ENCODE assay signal across 17 cellular contexts in genomic region chr14:22985894-22986507, GRCh38. TPM values are rescaled to one million over a fixed set of nuclear protein-coding genes. Genes with fewer than 3 reads are reported as not detected.
DNase-seq lines count a peak whose midpoint lies in the region; ATAC-seq, FAIRE-seq and TF ChIP-seq lines count a peak whose summit lies in the region.
"Had no signal": no experiment of that assay in that cellular context is flagged by ENCODE, and none has a peak within 500 bp of the region (broad histone marks: within the 10 kb centered on the region; RNA-seq: fewer than 3 reads in every experiment).

No MANE protein-coding gene starts in this region.

- H3K27ac Mint-ChIP-seq in neural crest cell (ENCODE audit: unreplicated experiment) (no peak overlapping the region), endodermal cell (no peak overlapping the region)
- H3K27ac Mint-ChIP-seq: CD4-positive, alpha-beta T cell had no signal

- H3K27me3 Mint-ChIP-seq in neural crest cell (ENCODE audit: low read depth) (no peaks in the 10 kb centered on the region), endodermal cell (ENCODE audit: insufficient read depth) (peaks cover 3% of the 10 kb centered on the region)
- H3K27me3 Mint-ChIP-seq: CD4-positive, alpha-beta T cell had no signal

- no peak for FAIRE-seq in HepG2 (lab: Jason Lieb, UNC)
- FAIRE-seq: A549 had no signal

- intact Hi-C loops in HepG2 (cut with micrococcal nuclease; ENCODE audit: unreplicated experiment) = loop anchor here (1.0 to 10.0 kb wide), 5 partner anchors 8 to 319 kb away; partner anchors contain the start of genes BCL2L2 and PPP1R3E
- intact Hi-C loops in right lobe of liver (cut with DNase I) = loop anchor here (5.0 kb wide), 1 partner anchor 71 kb away; the partner anchor contains the start of gene CDH24 (in 2 of the 2)

- H3K36me3 Mint-ChIP-seq in neural crest cell (ENCODE audit: low read depth) = no peaks in the 10 kb centered on the region
- peaks cover 3% of the 10 kb centered on the region for H3K36me3 Mint-ChIP-seq in endodermal cell (ENCODE audit: low read depth)

- H3K4me1 ChIP-seq in HepG2 (ENCODE audit: insufficient read depth, low read length) = peaks cover 37% of the 10 kb centered on the region
- peaks cover 0 to 24% (median 5%) of the 10 kb centered on the region in 4 donors for H3K4me1 ChIP-seq in right lobe of liver
- peaks cover 0 to 41% (median 15%) of the 10 kb centered on the region in 4 donors for H3K4me1 ChIP-seq in liver (ENCODE audit: control insufficient read depth in 4 of 4, insufficient read depth in 4 of 4, low read length in 3 of 4)
- no peaks in the 10 kb centered on the region for H3K4me1 ChIP-seq in foreskin keratinocyte
- H3K4me1 ChIP-seq in gastroesophageal sphincter = peaks cover 0 to 24% (median 7%) of the 10 kb centered on the region in 3 donors
- peaks cover 7% of the 10 kb centered on the region for H3K4me1 ChIP-seq in endodermal cell (ENCODE audit: control insufficient read depth, insufficient read depth, low read length)

- no peaks in the 10 kb centered on the region for H3K4me1 Mint-ChIP-seq in neural crest cell
- peaks cover 18% of the 10 kb centered on the region for H3K4me1 Mint-ChIP-seq in endodermal cell

- in situ Hi-C loops in HepG2 (cut with HindIII; ENCODE audit: extremely low pct_ligation_motif_present, low pct_unique_long_range_greater_than_20kb) = loop anchor here (5.0 kb wide), 1 partner anchor 66 kb away; no protein-coding TSS in a partner anchor

- DNase-seq in HepG2 (ENCODE audit: low spot score) = no peak
- no peak for DNase-seq in right lobe of liver
- no peak for DNase-seq in neural crest cell (ENCODE audit: low read depth, low spot score)
- DNase-seq in foreskin keratinocyte = no peak
- no peak for DNase-seq in endodermal cell

- TF ChIP-seq POLR2A in HepG2 (IDR thresholded peaks at IDR 0.05; ENCODE audit: insufficient read depth in 1 of 2, low read depth in 2 of 2, low read length in 2 of 2) (no peak), right lobe of liver (IDR thresholded peaks at IDR 0.05) (no peak), gastroesophageal sphincter (IDR thresholded peaks at IDR 0.05) (no peak)

- H3K4me2 ChIP-seq in HepG2 (ENCODE audit: low read depth, low read length) = no peak overlapping the region
- H3K4me2 ChIP-seq: A549 had no signal

- CTCF ChIA-PET in HepG2 (lab: Yijun Ruan, JAX; ENCODE audit: low intra/inter-chr PET ratio, low total read pairs) = interaction anchor here (1.1 to 6.6 kb wide), 17 partner anchors 9 to 429 kb away, joined by 3 to 298 read pairs (median 6); partner anchors contain the start of genes CDH24 and PRMT5

- H3K27ac ChIP-seq in HepG2 (ENCODE audit: extremely low read length, insufficient read depth, low read length) (no peak overlapping the region), right lobe of liver (no peak overlapping the region), liver (ENCODE audit: low read depth in 1 of 2, low read length in 2 of 2) (no peak overlapping the region), foreskin keratinocyte (no peak overlapping the region), gastroesophageal sphincter (no peak overlapping the region), endodermal cell (ENCODE audit: low read depth, low read length) (no peak overlapping the region)
- H3K27ac ChIP-seq: 22Rv1, A549, C4-2B had no signal

- no peak for TF ChIP-seq EP300 in HepG2 (IDR thresholded peaks at IDR 0.05; ENCODE audit: low read depth in 2 of 2, low read length in 2 of 2)
- no peak for TF ChIP-seq EP300 in HepG2 (CRISPR knock-in tag; IDR thresholded peaks at IDR 0.05; ENCODE audit: borderline replicate concordance)
- TF ChIP-seq EP300 in gastroesophageal sphincter (IDR thresholded peaks at IDR 0.05) = no peak

- ATAC-seq in HepG2 = no peak; the same call in 2 of the 3 replicates
- no peak for ATAC-seq in right lobe of liver
- ATAC-seq in foreskin keratinocyte = no peak
- no peak for ATAC-seq in gastroesophageal sphincter

- 55% methylated on average over 2 of the region's 2 CpGs for whole genome bisulfite sequencing in HepG2 (ENCODE audit: low lambda C conversion rate)
- WGBS in right lobe of liver (ENCODE audit: insufficient coverage, low coverage, low lambda C conversion rate, missing lambda C conversion rate) = 20% methylated on average over 2 of the region's 2 CpGs
- 36% methylated on average over 2 of the region's 2 CpGs for WGBS in liver
- 29 to 51% methylated on average over 1 to 2 of the region's 2 CpGs for WGBS in gastroesophageal sphincter (ENCODE audit: low coverage in 1 of 2), 2 donors
- WGBS in endodermal cell (ENCODE audit: insufficient coverage in 1 of 2, insufficient read length in 1 of 2), 2 experiments = 56 to 86% methylated on average over 1 to 2 of the region's 2 CpGs

- H3K36me3 ChIP-seq in HepG2 (replicated peaks in 1 of 2; ENCODE audit: control insufficient read depth in 1 of 2, insufficient read depth in 2 of 2, low read length in 2 of 2) (peaks cover 0 to 6% of the 10 kb centered on the region in 2 experiments; a peak in 1 of 5 replicates), right lobe of liver (no peaks in the 10 kb centered on the region), liver (ENCODE audit: control insufficient read depth in 4 of 4, insufficient read depth in 3 of 4, low read depth in 1 of 4, low read length in 3 of 4) (peaks cover 0 to 9% (median 6%) of the 10 kb centered on the region in 4 donors), gastroesophageal sphincter (peaks cover 0 to 25% of the 10 kb centered on the region in 2 donors), endodermal cell (ENCODE audit: control insufficient read depth, insufficient read depth, low read length) (no peaks in the 10 kb centered on the region)

- TF ChIP-seq CTCF in HepG2 (CRISPR knock-in tag; IDR thresholded peaks at IDR 0.05) (no peak), right lobe of liver (IDR thresholded peaks at IDR 0.05) (no peak), liver (IDR thresholded peaks at IDR 0.05; ENCODE audit: low read depth, low read length, missing input control) (no peak), neural crest cell (conservative IDR thresholded peaks at IDR 0.05) (no peak), foreskin keratinocyte (conservative IDR thresholded peaks at IDR 0.05) (no peak), gastroesophageal sphincter (IDR thresholded peaks at IDR 0.05) (no peak), endodermal cell (conservative IDR thresholded peaks at IDR 0.05) (no peak)

- H3K79me2 ChIP-seq in HepG2 (ENCODE audit: insufficient read depth, low read length) = peaks cover 21% of the 10 kb centered on the region

- no TSS peak for BruUV-seq in HepG2 (replicated peaks; lab: Mats Ljungman, UMichigan)

- H3K27me3 ChIP-seq in HepG2 (ENCODE audit: control insufficient read depth in 1 of 2, insufficient read depth in 2 of 2, low read length in 2 of 2) = no peaks in the 10 kb centered on the region; a peak in 1 of 5 replicates
- H3K27me3 ChIP-seq in right lobe of liver = no peaks in the 10 kb centered on the region
- no peaks in the 10 kb centered on the region for H3K27me3 ChIP-seq in liver (ENCODE audit: control insufficient read depth in 4 of 4, insufficient read depth in 4 of 4, low read length in 3 of 4)
- no peaks in the 10 kb centered on the region for H3K27me3 ChIP-seq in foreskin keratinocyte
- H3K27me3 ChIP-seq in gastroesophageal sphincter = peaks cover 13% of the 10 kb centered on the region
- no peaks in the 10 kb centered on the region for H3K27me3 ChIP-seq in endodermal cell (ENCODE audit: control insufficient read depth, insufficient read depth, low read length, poor library complexity, severe bottlenecking)

- POLR2A ChIA-PET in HepG2 (lab: Yijun Ruan, JAX) = interaction anchor here (1.0 to 25.8 kb wide), 16 partner anchors 9 to 109 kb away, joined by 3 to 1670 read pairs (median 12); partner anchors contain the start of genes ACIN1, C14orf119, CDH24 and HAUS4

- H2AFZ ChIP-seq in HepG2 (ENCODE audit: low read length) = no peak overlapping the region

- TF ChIP-seq RAD21 in HepG2 (CRISPR knock-in tag; IDR thresholded peaks at IDR 0.05) = no peak
- TF ChIP-seq RAD21 in liver (IDR thresholded peaks at IDR 0.05) = no peak

- peak overlapping the region; percentile 10 for H3K4me3 Mint-ChIP-seq in neural crest cell
- no peak overlapping the region for H3K4me3 Mint-ChIP-seq in endodermal cell

- no peaks in the 10 kb centered on the region for H4K20me1 ChIP-seq in HepG2 (ENCODE audit: insufficient read depth, low read length)

- no peaks in the 10 kb centered on the region for H3K9me3 Mint-ChIP-seq in neural crest cell
- no peaks in the 10 kb centered on the region for H3K9me3 Mint-ChIP-seq in endodermal cell
- H3K9me3 Mint-ChIP-seq: CD4-positive, alpha-beta T cell had no signal

- no peak overlapping the region for H3K4me3 ChIP-seq in HepG2 (replicated peaks in 1 of 3; ENCODE audit: insufficient read depth in 1 of 3, low read depth in 2 of 3, low read length in 3 of 3)
- no peak overlapping the region for H3K4me3 ChIP-seq in right lobe of liver
- H3K4me3 ChIP-seq in liver (ENCODE audit: low read depth in 1 of 3, low read length in 3 of 3) = no peak overlapping the region
- H3K4me3 ChIP-seq in gastroesophageal sphincter = no peak overlapping the region
- H3K4me3 ChIP-seq in endodermal cell (ENCODE audit: low read length) = no peak overlapping the region
- H3K4me3 ChIP-seq: A549, GM12878, HAP-1 had no signal

- no peaks in the 10 kb centered on the region for H3K9me3 ChIP-seq in HepG2 (ENCODE audit: low read length)
- H3K9me3 ChIP-seq in right lobe of liver = no peaks in the 10 kb centered on the region
- no peaks in the 10 kb centered on the region for H3K9me3 ChIP-seq in liver (ENCODE audit: control insufficient read depth in 4 of 4, low read length in 3 of 4)
- H3K9me3 ChIP-seq in gastroesophageal sphincter = no peaks in the 10 kb centered on the region
- H3K9me3 ChIP-seq in endodermal cell (ENCODE audit: control insufficient read depth, low read length) = no peaks in the 10 kb centered on the region
- H3K9me3 ChIP-seq: A549, HAP-1 had no signal

- H3K9ac ChIP-seq in HepG2 (ENCODE audit: insufficient read depth, low read depth, low read length) (no peak overlapping the region), liver (ENCODE audit: low read depth in 1 of 2, low read length in 2 of 2) (no peak overlapping the region), endodermal cell (ENCODE audit: extremely low read depth, low read length, poor library complexity, severe bottlenecking) (no peak overlapping the region)

RNA-seq across cellular contexts. Expression of gene AJUBA, which starts 3.6 kb away (rescaled TPM):
- 109 and 157 TPM in 2 replicates for total RNA-seq in HepG2 (2016; rRNA removed; fragmentation: Illumina TruSeq; extraction: Trizol)
- 29.1 and 32.6 TPM in 2 replicates for total RNA-seq in HepG2 (2016; cell fraction: cytosol; rRNA removed; fragmentation: Illumina TruSeq; extraction: Trizol; ENCODE audit: low read depth)
- 104 and 153 TPM in 2 replicates for total RNA-seq in HepG2 (2016; cell fraction: insoluble cytoplasmic fraction; rRNA removed; fragmentation: Illumina TruSeq; extraction: Trizol)
- total RNA-seq in HepG2 (2016; cell fraction: membrane; rRNA removed; fragmentation: Illumina TruSeq; extraction: Trizol) = 72.3 and 78.5 TPM in 2 replicates
- 149 and 162 TPM in 2 replicates for total RNA-seq in HepG2 (2016; cell fraction: nucleus; rRNA removed; fragmentation: Illumina TruSeq; extraction: Trizol)
- polyA plus RNA-seq in HepG2 (2011; rRNA removed) = 241 and 315 TPM in 2 replicates
- polyA plus RNA-seq in HepG2 (2011; cell fraction: cytosol; rRNA removed) = 184 and 225 TPM in 2 replicates
- 207 and 248 TPM in 2 replicates for polyA plus RNA-seq in HepG2 (2011; cell fraction: nucleus; rRNA removed)
- 183 and 230 TPM in 2 replicates for polyA plus RNA-seq in HepG2 (2012)
- 8.7 and 9.2 TPM in 2 replicates for polyA plus RNA-seq in HepG2 (2016; cell fraction: cytosol; fragmentation: Illumina TruSeq; extraction: Trizol; ENCODE audit: low read depth)
- polyA plus RNA-seq in HepG2 (2016; cell fraction: insoluble cytoplasmic fraction; fragmentation: Illumina TruSeq; extraction: Trizol; ENCODE audit: low read depth) = 102 and 106 TPM in 2 replicates
- 31.5 and 31.6 TPM in 2 replicates for polyA plus RNA-seq in HepG2 (2016; cell fraction: membrane; fragmentation: Illumina TruSeq; extraction: Trizol; ENCODE audit: low read depth)
- polyA plus RNA-seq in HepG2 (2016; cell fraction: nucleus; fragmentation: Illumina TruSeq; extraction: Trizol; ENCODE audit: insufficient read depth, low read depth) = 158 and 165 TPM in 2 replicates
- polyA minus RNA-seq in HepG2 (2011; rRNA and poly(A)+ RNA removed; ENCODE audit: low replicate concordance) = 171 and 630 TPM in 2 replicates
- polyA minus RNA-seq in HepG2 (2011; cell fraction: cytosol; rRNA and poly(A)+ RNA removed) = 150 and 166 TPM in 2 replicates
- 420 and 488 TPM in 2 replicates for polyA minus RNA-seq in HepG2 (2011; cell fraction: nucleus; rRNA and poly(A)+ RNA removed)
- 10 to 100 TPM in 5 of 6 experiments, 1 to 10 TPM in 1; 7.8 to 64.6 (median 54.2) TPM for total RNA-seq in right lobe of liver
- total RNA-seq in liver = 10 to 100 TPM; 15.9 to 34.9 TPM
- 10 to 100 TPM; 15.5 to 23.4 TPM for polyA plus RNA-seq in liver
- 32.8 and 33.1 TPM in 2 replicates for total RNA-seq in neural crest cell
- total RNA-seq in foreskin keratinocyte = 157 and 164 TPM in 2 replicates
- 93.6 and 105 TPM in 2 replicates for polyA plus RNA-seq in foreskin keratinocyte
- 10 to 100 TPM in 3 of 4 donors, 1 to 10 TPM in 1; 8.8 to 27.0 (median 17.8) TPM for total RNA-seq in gastroesophageal sphincter
- 10 to 100 TPM; 34.2 to 51.4 TPM for total RNA-seq in endodermal cell
- 46.6 TPM for polyA plus RNA-seq in endodermal cell (2013, experiment 1 of 2)
- 47.8 TPM for polyA plus RNA-seq in endodermal cell (2013, experiment 2 of 2)

RNA-seq across cellular contexts. Expression of gene C14orf93, which starts 23.9 kb away (rescaled TPM):
- total RNA-seq in HepG2 (2016; rRNA removed; fragmentation: Illumina TruSeq; extraction: Trizol) = 10.8 and 11.4 TPM in 2 replicates
- total RNA-seq in HepG2 (2016; cell fraction: cytosol; rRNA removed; fragmentation: Illumina TruSeq; extraction: Trizol; ENCODE audit: low read depth) = 3.1 and 3.7 TPM in 2 replicates
- total RNA-seq in HepG2 (2016; cell fraction: insoluble cytoplasmic fraction; rRNA removed; fragmentation: Illumina TruSeq; extraction: Trizol) = 10.9 and 11.2 TPM in 2 replicates
- 7.8 and 9.1 TPM in 2 replicates for total RNA-seq in HepG2 (2016; cell fraction: membrane; rRNA removed; fragmentation: Illumina TruSeq; extraction: Trizol)
- total RNA-seq in HepG2 (2016; cell fraction: nucleus; rRNA removed; fragmentation: Illumina TruSeq; extraction: Trizol) = 6.7 and 8.3 TPM in 2 replicates
- polyA plus RNA-seq in HepG2 (2011; rRNA removed) = 19.8 and 22.5 TPM in 2 replicates
- polyA plus RNA-seq in HepG2 (2011; cell fraction: cytosol; rRNA removed) = 18.0 and 23.7 TPM in 2 replicates
- 27.1 and 27.7 TPM in 2 replicates for polyA plus RNA-seq in HepG2 (2011; cell fraction: nucleus; rRNA removed)
- polyA plus RNA-seq in HepG2 (2012) = 14.5 and 15.7 TPM in 2 replicates
- polyA plus RNA-seq in HepG2 (2016; cell fraction: cytosol; fragmentation: Illumina TruSeq; extraction: Trizol; ENCODE audit: low read depth) = 2.6 and 3.0 TPM in 2 replicates
- 9.9 and 10.2 TPM in 2 replicates for polyA plus RNA-seq in HepG2 (2016; cell fraction: insoluble cytoplasmic fraction; fragmentation: Illumina TruSeq; extraction: Trizol; ENCODE audit: low read depth)
- 6.4 TPM in 2 replicates for polyA plus RNA-seq in HepG2 (2016; cell fraction: membrane; fragmentation: Illumina TruSeq; extraction: Trizol; ENCODE audit: low read depth)
- 19.5 and 24.7 TPM in 2 replicates for polyA plus RNA-seq in HepG2 (2016; cell fraction: nucleus; fragmentation: Illumina TruSeq; extraction: Trizol; ENCODE audit: insufficient read depth, low read depth)
- 18.0 and 62.7 TPM in 2 replicates for polyA minus RNA-seq in HepG2 (2011; rRNA and poly(A)+ RNA removed; ENCODE audit: low replicate concordance)
- polyA minus RNA-seq in HepG2 (2011; cell fraction: cytosol; rRNA and poly(A)+ RNA removed) = 8.0 and 14.8 TPM in 2 replicates
- polyA minus RNA-seq in HepG2 (2011; cell fraction: nucleus; rRNA and poly(A)+ RNA removed) = 8.8 and 11.9 TPM in 2 replicates
- 1 to 10 TPM; 1.7 to 4.0 (median 3.2) TPM for total RNA-seq in right lobe of liver
- 1 to 10 TPM; 3.8 to 7.1 TPM for total RNA-seq in liver
- polyA plus RNA-seq in liver = 1 to 10 TPM; 2.1 to 3.0 TPM
- 11.5 and 13.6 TPM in 2 replicates for total RNA-seq in neural crest cell
- 7.9 and 9.2 TPM in 2 replicates for total RNA-seq in foreskin keratinocyte
- polyA plus RNA-seq in foreskin keratinocyte = 6.2 and 7.6 TPM in 2 replicates
- 10 to 100 TPM in 3 of 4 donors, 1 to 10 TPM in 1; 8.4 to 16.0 (median 13.2) TPM for total RNA-seq in gastroesophageal sphincter
- 1 to 10 TPM; 7.0 to 9.4 TPM for total RNA-seq in endodermal cell
- polyA plus RNA-seq in endodermal cell (2013, experiment 1 of 2) = 9.6 TPM
- 11.2 TPM for polyA plus RNA-seq in endodermal cell (2013, experiment 2 of 2)

RNA-seq across cellular contexts. Expression of gene HAUS4, which starts 29.1 kb away (rescaled TPM):
- total RNA-seq in HepG2 (2016; rRNA removed; fragmentation: Illumina TruSeq; extraction: Trizol) = 130 and 141 TPM in 2 replicates
- total RNA-seq in HepG2 (2016; cell fraction: cytosol; rRNA removed; fragmentation: Illumina TruSeq; extraction: Trizol; ENCODE audit: low read depth) = 124 and 143 TPM in 2 replicates
- 128 and 148 TPM in 2 replicates for total RNA-seq in HepG2 (2016; cell fraction: insoluble cytoplasmic fraction; rRNA removed; fragmentation: Illumina TruSeq; extraction: Trizol)
- total RNA-seq in HepG2 (2016; cell fraction: membrane; rRNA removed; fragmentation: Illumina TruSeq; extraction: Trizol) = 134 and 154 TPM in 2 replicates
- 82.9 and 84.6 TPM in 2 replicates for total RNA-seq in HepG2 (2016; cell fraction: nucleus; rRNA removed; fragmentation: Illumina TruSeq; extraction: Trizol)
- 64.7 and 74.4 TPM in 2 replicates for polyA plus RNA-seq in HepG2 (2011; rRNA removed)
- polyA plus RNA-seq in HepG2 (2011; cell fraction: cytosol; rRNA removed) = 49.6 and 52.3 TPM in 2 replicates
- polyA plus RNA-seq in HepG2 (2011; cell fraction: nucleus; rRNA removed) = 90.4 and 93.9 TPM in 2 replicates
- polyA plus RNA-seq in HepG2 (2012) = 58.5 and 83.9 TPM in 2 replicates
- 42.0 and 47.4 TPM in 2 replicates for polyA plus RNA-seq in HepG2 (2016; cell fraction: cytosol; fragmentation: Illumina TruSeq; extraction: Trizol; ENCODE audit: low read depth)
- 106 and 115 TPM in 2 replicates for polyA plus RNA-seq in HepG2 (2016; cell fraction: insoluble cytoplasmic fraction; fragmentation: Illumina TruSeq; extraction: Trizol; ENCODE audit: low read depth)
- polyA plus RNA-seq in HepG2 (2016; cell fraction: membrane; fragmentation: Illumina TruSeq; extraction: Trizol; ENCODE audit: low read depth) = 86.6 and 89.8 TPM in 2 replicates
- polyA plus RNA-seq in HepG2 (2016; cell fraction: nucleus; fragmentation: Illumina TruSeq; extraction: Trizol; ENCODE audit: insufficient read depth, low read depth) = 118 and 127 TPM in 2 replicates
- polyA minus RNA-seq in HepG2 (2011; rRNA and poly(A)+ RNA removed; ENCODE audit: low replicate concordance) = 39.3 and 43.1 TPM in 2 replicates
- polyA minus RNA-seq in HepG2 (2011; cell fraction: cytosol; rRNA and poly(A)+ RNA removed) = 27.3 and 39.3 TPM in 2 replicates
- 50.6 and 59.4 TPM in 2 replicates for polyA minus RNA-seq in HepG2 (2011; cell fraction: nucleus; rRNA and poly(A)+ RNA removed)
- 10 to 100 TPM in 4 of 6 experiments, 1 to 10 TPM in 2; 6.8 to 17.9 (median 12.4) TPM for total RNA-seq in right lobe of liver
- 10 to 100 TPM; 11.9 to 32.8 TPM for total RNA-seq in liver
- 1 to 10 TPM; 5.8 to 7.9 TPM for polyA plus RNA-seq in liver
- 58.7 and 62.7 TPM in 2 replicates for total RNA-seq in neural crest cell
- total RNA-seq in foreskin keratinocyte = 44.1 and 51.5 TPM in 2 replicates
- 36.2 and 54.1 TPM in 2 replicates for polyA plus RNA-seq in foreskin keratinocyte
- 10 to 100 TPM; 31.2 to 47.6 (median 43.1) TPM for total RNA-seq in gastroesophageal sphincter
- 10 to 100 TPM; 43.2 to 57.1 TPM for total RNA-seq in endodermal cell
- polyA plus RNA-seq in endodermal cell (2013, experiment 1 of 2) = 64.7 TPM
- polyA plus RNA-seq in endodermal cell (2013, experiment 2 of 2) = 66.1 TPM

RNA-seq across cellular contexts. Expression of gene PSMB5, which starts 48.7 kb away (rescaled TPM):
- total RNA-seq in HepG2 (2016; rRNA removed; fragmentation: Illumina TruSeq; extraction: Trizol) (871 and 1,316 TPM in 2 replicates), right lobe of liver (10 to 100 TPM; 51.2 to 93.5 (median 59.1) TPM), liver (10 to 100 TPM; 74.0 to 88.2 TPM), neural crest cell (199 and 215 TPM in 2 replicates), foreskin keratinocyte (184 and 230 TPM in 2 replicates), gastroesophageal sphincter (100 to 1,000 TPM; 125 to 182 (median 133) TPM), endodermal cell (100 to 1,000 TPM; 227 to 257 TPM)
- 296 and 327 TPM in 2 replicates for total RNA-seq in HepG2 (2016; cell fraction: cytosol; rRNA removed; fragmentation: Illumina TruSeq; extraction: Trizol; ENCODE audit: low read depth)
- total RNA-seq in HepG2 (2016; cell fraction: insoluble cytoplasmic fraction; rRNA removed; fragmentation: Illumina TruSeq; extraction: Trizol) = 923 and 1,358 TPM in 2 replicates
- total RNA-seq in HepG2 (2016; cell fraction: membrane; rRNA removed; fragmentation: Illumina TruSeq; extraction: Trizol) = 499 and 543 TPM in 2 replicates
- total RNA-seq in HepG2 (2016; cell fraction: nucleus; rRNA removed; fragmentation: Illumina TruSeq; extraction: Trizol) = 325 and 326 TPM in 2 replicates
- polyA plus RNA-seq in HepG2 (2011; rRNA removed) (566 and 705 TPM in 2 replicates), liver (100 to 1,000 TPM; 102 to 152 TPM), foreskin keratinocyte (262 and 290 TPM in 2 replicates)
- 909 and 1,129 TPM in 2 replicates for polyA plus RNA-seq in HepG2 (2011; cell fraction: cytosol; rRNA removed)
- polyA plus RNA-seq in HepG2 (2011; cell fraction: nucleus; rRNA removed) = 173 and 191 TPM in 2 replicates
- 459 and 476 TPM in 2 replicates for polyA plus RNA-seq in HepG2 (2012)
- 281 and 292 TPM in 2 replicates for polyA plus RNA-seq in HepG2 (2016; cell fraction: cytosol; fragmentation: Illumina TruSeq; extraction: Trizol; ENCODE audit: low read depth)
- 1,127 and 1,228 TPM in 2 replicates for polyA plus RNA-seq in HepG2 (2016; cell fraction: insoluble cytoplasmic fraction; fragmentation: Illumina TruSeq; extraction: Trizol; ENCODE audit: low read depth)
- 411 and 426 TPM in 2 replicates for polyA plus RNA-seq in HepG2 (2016; cell fraction: membrane; fragmentation: Illumina TruSeq; extraction: Trizol; ENCODE audit: low read depth)
- polyA plus RNA-seq in HepG2 (2016; cell fraction: nucleus; fragmentation: Illumina TruSeq; extraction: Trizol; ENCODE audit: insufficient read depth, low read depth) = 421 and 445 TPM in 2 replicates
- polyA minus RNA-seq in HepG2 (2011; rRNA and poly(A)+ RNA removed; ENCODE audit: low replicate concordance) = 455 and 971 TPM in 2 replicates
- polyA minus RNA-seq in HepG2 (2011; cell fraction: cytosol; rRNA and poly(A)+ RNA removed) = 370 and 379 TPM in 2 replicates
- 156 and 157 TPM in 2 replicates for polyA minus RNA-seq in HepG2 (2011; cell fraction: nucleus; rRNA and poly(A)+ RNA removed)
- 176 TPM for polyA plus RNA-seq in endodermal cell (2013, experiment 1 of 2)
- polyA plus RNA-seq in endodermal cell (2013, experiment 2 of 2) = 169 TPM

RNA-seq across cellular contexts. Expression of gene PSMB11, which starts 56.0 kb away (rescaled TPM):
- not detected in 2 replicates for total RNA-seq in HepG2 (2016; rRNA removed; fragmentation: Illumina TruSeq; extraction: Trizol)
- not detected in 2 replicates for total RNA-seq in HepG2 (2016; cell fraction: cytosol; rRNA removed; fragmentation: Illumina TruSeq; extraction: Trizol; ENCODE audit: low read depth)
- total RNA-seq in HepG2 (2016; cell fraction: insoluble cytoplasmic fraction; rRNA removed; fragmentation: Illumina TruSeq; extraction: Trizol) = not detected in 2 replicates
- not detected in 2 replicates for total RNA-seq in HepG2 (2016; cell fraction: membrane; rRNA removed; fragmentation: Illumina TruSeq; extraction: Trizol)
- not detected in 2 replicates for total RNA-seq in HepG2 (2016; cell fraction: nucleus; rRNA removed; fragmentation: Illumina TruSeq; extraction: Trizol)
- polyA plus RNA-seq in HepG2 (2011; rRNA removed) = not detected in 2 replicates
- polyA plus RNA-seq in HepG2 (2011; cell fraction: cytosol; rRNA removed) = not detected in 2 replicates
- not detected in 2 replicates for polyA plus RNA-seq in HepG2 (2011; cell fraction: nucleus; rRNA removed)
- not detected in 2 replicates for polyA plus RNA-seq in HepG2 (2012)
- polyA plus RNA-seq in HepG2 (2016; cell fraction: cytosol; fragmentation: Illumina TruSeq; extraction: Trizol; ENCODE audit: low read depth) = not detected in 2 replicates
- not detected in 2 replicates for polyA plus RNA-seq in HepG2 (2016; cell fraction: insoluble cytoplasmic fraction; fragmentation: Illumina TruSeq; extraction: Trizol; ENCODE audit: low read depth)
- polyA plus RNA-seq in HepG2 (2016; cell fraction: membrane; fragmentation: Illumina TruSeq; extraction: Trizol; ENCODE audit: low read depth) = not detected in 2 replicates
- not detected in 2 replicates for polyA plus RNA-seq in HepG2 (2016; cell fraction: nucleus; fragmentation: Illumina TruSeq; extraction: Trizol; ENCODE audit: insufficient read depth, low read depth)
- polyA minus RNA-seq in HepG2 (2011; rRNA and poly(A)+ RNA removed; ENCODE audit: low replicate concordance) = 0.10 TPM in 1 of 2 replicates, not detected in the other
- polyA minus RNA-seq in HepG2 (2011; cell fraction: cytosol; rRNA and poly(A)+ RNA removed) = not detected in 2 replicates
- polyA minus RNA-seq in HepG2 (2011; cell fraction: nucleus; rRNA and poly(A)+ RNA removed) = not detected in 2 replicates
- total RNA-seq in right lobe of liver = not detected
- not detected for total RNA-seq in liver
- polyA plus RNA-seq in liver = not detected
- not detected in 2 replicates for total RNA-seq in neural crest cell
- total RNA-seq in foreskin keratinocyte = not detected in 2 replicates
- polyA plus RNA-seq in foreskin keratinocyte = not detected in 2 replicates
- under 1 TPM in 1 of 4 donors, not detected in 3; 0.27 TPM for total RNA-seq in gastroesophageal sphincter
- total RNA-seq in endodermal cell = not detected
- not detected for polyA plus RNA-seq in endodermal cell (2013, experiment 1 of 2)
- not detected for polyA plus RNA-seq in endodermal cell (2013, experiment 2 of 2)
- total RNA-seq: GM12878, H4, HT-29, IMR-90 had no signal
- polyA plus RNA-seq: A549, BJ, GM12878, IMR-90 had no signal
